In genomic region chr10:131237991-131238651, GRCh38 we compare ENCODE assay signal across 34 cellular contexts.
"Had no signal": no experiment of that assay in that cellular context is flagged by ENCODE, and none has a peak within 500 bp of the region (broad histone marks: within the 10 kb centered on the region; RNA-seq: fewer than 3 reads in every experiment).

No MANE protein-coding gene starts in this region.

- H3K4me3 Mint-ChIP-seq: activated B cell treated with CpG ODN at 0.5 μM for 24 hours; activated CD4-positive, alpha-beta memory T cell treated with anti-CD3 and anti-CD28 coated beads, Interleukin-2, amount 10 ng/mL, durations not matched to agents 7 days and 5 days; activated CD4-positive, alpha-beta T cell treated with anti-CD3 and anti-CD28 coated beads, Interleukin-2, amount 10 ng/mL, durations not matched to agents 24 days and 14 days; activated CD8-positive, alpha-beta memory T cell treated with anti-CD3 and anti-CD28 coated beads, Interleukin-2, amount 10 ng/mL, durations not matched to agents 7 days and 5 days; activated CD8-positive, alpha-beta T cell treated with anti-CD3 and anti-CD28 coated beads, Interleukin-2, amount 10 ng/mL, durations not matched to agents 7 days and 5 days; activated naive CD4-positive, alpha-beta T cell treated with anti-CD3 and anti-CD28 coated beads, Interleukin-2, amount 10 ng/mL, durations not matched to agents 7 days and 5 days; activated naive CD4-positive, alpha-beta T cell treated with anti-CD3 and anti-CD28 coated beads, Interleukin-2, amount 50 U/mL, for 24 hours; activated naive CD8-positive, alpha-beta T cell; activated naive CD8-positive, alpha-beta T cell treated with anti-CD3 and anti-CD28 coated beads, Interleukin-2, amount 10 ng/mL, durations not matched to agents 7 days and 5 days; activated naive CD8-positive, alpha-beta T cell treated with anti-CD3 and anti-CD28 coated beads, Interleukin-2, amount 50 U/mL, for 24 hours; activated T-cell treated with anti-CD3 and anti-CD28 coated beads, Interleukin-2, amount 50 U/mL, for 24 hours; brain; central memory CD8-positive, alpha-beta T cell; T-helper 1 cell treated with Interleukin-12 subunit alpha and Interleukin-12 subunit beta and Interleukin-4 antibody, amounts not matched to agents 30 μg/mL and 1 μg/mL, for 36 hours; T-helper 2 cell treated with Interferon-gamma antibody and Interleukin-4, amounts not matched to agents 5 μg/mL and 100 μg/mL, for 36 hours had no signal

- H3K36me3 ChIP-seq: ascending aorta, cardiac muscle cell had no signal

- H3K27ac ChIP-seq: ascending aorta, cardiac muscle cell, VCaP had no signal

- H3K27me3 Mint-ChIP-seq: activated B cell treated with CpG ODN at 0.5 μM for 24 hours; activated CD4-positive, alpha-beta memory T cell treated with anti-CD3 and anti-CD28 coated beads, Interleukin-2, amount 10 ng/mL, durations not matched to agents 7 days and 5 days; activated CD4-positive, alpha-beta T cell treated with anti-CD3 and anti-CD28 coated beads, Interleukin-2, amount 10 ng/mL, durations not matched to agents 24 days and 14 days; activated CD8-positive, alpha-beta memory T cell treated with anti-CD3 and anti-CD28 coated beads, Interleukin-2, amount 10 ng/mL, durations not matched to agents 7 days and 5 days; activated naive CD4-positive, alpha-beta T cell treated with anti-CD3 and anti-CD28 coated beads, Interleukin-2, amount 10 ng/mL, durations not matched to agents 7 days and 5 days; activated naive CD4-positive, alpha-beta T cell treated with anti-CD3 and anti-CD28 coated beads, Interleukin-2, amount 50 U/mL, for 24 hours; activated naive CD8-positive, alpha-beta T cell treated with anti-CD3 and anti-CD28 coated beads, Interleukin-2, amount 10 ng/mL, durations not matched to agents 7 days and 5 days; activated naive CD8-positive, alpha-beta T cell treated with anti-CD3 and anti-CD28 coated beads, Interleukin-2, amount 50 U/mL, for 24 hours; central memory CD8-positive, alpha-beta T cell had no signal

- H3K4me3 ChIP-seq: ascending aorta, cardiac muscle cell had no signal

- H3K4me1 ChIP-seq: ascending aorta had no signal

- H3K27ac Mint-ChIP-seq: activated B cell treated with CpG ODN at 0.5 μM for 24 hours; activated CD4-positive, alpha-beta memory T cell treated with anti-CD3 and anti-CD28 coated beads, Interleukin-2, amount 10 ng/mL, durations not matched to agents 7 days and 5 days; activated CD4-positive, alpha-beta T cell treated with anti-CD3 and anti-CD28 coated beads, Interleukin-2, amount 10 ng/mL, durations not matched to agents 24 days and 14 days; activated CD8-positive, alpha-beta memory T cell treated with anti-CD3 and anti-CD28 coated beads, Interleukin-2, amount 10 ng/mL, durations not matched to agents 7 days and 5 days; activated CD8-positive, alpha-beta T cell treated with anti-CD3 and anti-CD28 coated beads, Interleukin-2, amount 10 ng/mL, durations not matched to agents 7 days and 5 days; activated naive CD4-positive, alpha-beta T cell treated with anti-CD3 and anti-CD28 coated beads, Interleukin-2, amount 10 ng/mL, durations not matched to agents 7 days and 5 days; activated naive CD4-positive, alpha-beta T cell treated with anti-CD3 and anti-CD28 coated beads, Interleukin-2, amount 50 U/mL, for 24 hours; activated naive CD8-positive, alpha-beta T cell; activated naive CD8-positive, alpha-beta T cell treated with anti-CD3 and anti-CD28 coated beads, Interleukin-2, amount 10 ng/mL, durations not matched to agents 7 days and 5 days; activated naive CD8-positive, alpha-beta T cell treated with anti-CD3 and anti-CD28 coated beads, Interleukin-2, amount 50 U/mL, for 24 hours; activated T-cell treated with anti-CD3 and anti-CD28 coated beads, Interleukin-2, amount 50 U/mL, for 24 hours; activated T-helper 2 cell treated with anti-CD3 and anti-CD28 coated beads, Interferon-gamma antibody, Interleukin-2, Interleukin-4, amounts not matched to agents 10 μg/mL and 5 μg/mL and 100 μg/mL, durations not matched to agents 14 hours and 24 hours and 36 hours; brain; T-helper 1 cell treated with Interleukin-12 subunit alpha and Interleukin-12 subunit beta and Interleukin-4 antibody, amounts not matched to agents 30 μg/mL and 1 μg/mL, for 36 hours; T-helper 2 cell treated with Interferon-gamma antibody and Interleukin-4, amounts not matched to agents 5 μg/mL and 100 μg/mL, for 36 hours had no signal

- H3K9me3 Mint-ChIP-seq: activated B cell treated with CpG ODN at 0.5 μM for 24 hours; activated CD4-positive, alpha-beta T cell treated with anti-CD3 and anti-CD28 coated beads, Interleukin-2, amount 10 ng/mL, durations not matched to agents 24 days and 14 days; activated naive CD4-positive, alpha-beta T cell treated with anti-CD3 and anti-CD28 coated beads, Interleukin-2, amount 10 ng/mL, durations not matched to agents 7 days and 5 days; activated naive CD4-positive, alpha-beta T cell treated with anti-CD3 and anti-CD28 coated beads, Interleukin-2, amount 50 U/mL, for 24 hours; activated naive CD8-positive, alpha-beta T cell treated with anti-CD3 and anti-CD28 coated beads, Interleukin-2, amount 10 ng/mL, durations not matched to agents 7 days and 5 days; activated naive CD8-positive, alpha-beta T cell treated with anti-CD3 and anti-CD28 coated beads, Interleukin-2, amount 50 U/mL, for 24 hours; activated T-cell treated with anti-CD3 and anti-CD28 coated beads, Interleukin-2, amount 50 U/mL, for 24 hours; activated T-helper 2 cell treated with anti-CD3 and anti-CD28 coated beads, Interferon-gamma antibody, Interleukin-2, Interleukin-4, amounts not matched to agents 10 μg/mL and 5 μg/mL and 100 μg/mL, durations not matched to agents 14 hours and 24 hours and 36 hours; central memory CD8-positive, alpha-beta T cell; T-helper 1 cell treated with Interleukin-12 subunit alpha and Interleukin-12 subunit beta and Interleukin-4 antibody, amounts not matched to agents 30 μg/mL and 1 μg/mL, for 36 hours; T-helper 2 cell treated with Interferon-gamma antibody and Interleukin-4, amounts not matched to agents 5 μg/mL and 100 μg/mL, for 36 hours had no signal

- H3K4me1 Mint-ChIP-seq: activated B cell treated with CpG ODN at 0.5 μM for 24 hours; activated CD4-positive, alpha-beta memory T cell treated with anti-CD3 and anti-CD28 coated beads, Interleukin-2, amount 10 ng/mL, durations not matched to agents 7 days and 5 days; activated CD4-positive, alpha-beta T cell treated with anti-CD3 and anti-CD28 coated beads, Interleukin-2, amount 10 ng/mL, durations not matched to agents 24 days and 14 days; activated CD8-positive, alpha-beta memory T cell treated with anti-CD3 and anti-CD28 coated beads, Interleukin-2, amount 10 ng/mL, durations not matched to agents 7 days and 5 days; activated naive CD4-positive, alpha-beta T cell treated with anti-CD3 and anti-CD28 coated beads, Interleukin-2, amount 10 ng/mL, durations not matched to agents 7 days and 5 days; activated naive CD4-positive, alpha-beta T cell treated with anti-CD3 and anti-CD28 coated beads, Interleukin-2, amount 50 U/mL, for 24 hours; activated naive CD8-positive, alpha-beta T cell treated with anti-CD3 and anti-CD28 coated beads, Interleukin-2, amount 10 ng/mL, durations not matched to agents 7 days and 5 days; activated naive CD8-positive, alpha-beta T cell treated with anti-CD3 and anti-CD28 coated beads, Interleukin-2, amount 50 U/mL, for 24 hours; central memory CD8-positive, alpha-beta T cell had no signal

- ATAC-seq: activated CD8-positive, alpha-beta memory T cell treated with anti-CD3 and anti-CD28 coated beads, Interleukin-2, amount 10 ng/mL, durations not matched to agents 7 days and 5 days; activated CD8-positive, alpha-beta T cell treated with anti-CD3 and anti-CD28 coated beads, Interleukin-2, amount 10 ng/mL, durations not matched to agents 7 days and 5 days; activated naive CD8-positive, alpha-beta T cell treated with anti-CD3 and anti-CD28 coated beads, Interleukin-2, amount 50 U/mL, for 24 hours had no signal

- H3K36me3 Mint-ChIP-seq: activated CD8-positive, alpha-beta memory T cell treated with anti-CD3 and anti-CD28 coated beads, Interleukin-2, amount 10 ng/mL, durations not matched to agents 7 days and 5 days; activated naive CD4-positive, alpha-beta T cell treated with anti-CD3 and anti-CD28 coated beads, Interleukin-2, amount 10 ng/mL, durations not matched to agents 7 days and 5 days; activated naive CD4-positive, alpha-beta T cell treated with anti-CD3 and anti-CD28 coated beads, Interleukin-2, amount 50 U/mL, for 24 hours; activated naive CD8-positive, alpha-beta T cell; activated naive CD8-positive, alpha-beta T cell treated with anti-CD3 and anti-CD28 coated beads, Interleukin-2, amount 10 ng/mL, durations not matched to agents 7 days and 5 days; brain had no signal

- DNase-seq: activated B cell treated with CpG ODN at 0.5 μM for 24 hours; activated CD4-positive, alpha-beta memory T cell treated with anti-CD3 and anti-CD28 coated beads, Interleukin-2, amount 10 ng/mL, durations not matched to agents 7 days and 5 days; activated CD4-positive, alpha-beta T cell treated with anti-CD3 and anti-CD28 coated beads for 4 hours; activated CD4-positive, alpha-beta T cell treated with anti-CD3 and anti-CD28 coated beads, Interleukin-2, amount 10 ng/mL, durations not matched to agents 24 days and 14 days; activated CD4-positive, alpha-beta T cell treated with anti-CD3 and anti-CD28 coated beads, Interleukin-2, amount 50 U/mL, for 48 hours; activated CD4-positive, CD25-positive, alpha-beta regulatory T cell treated with anti-CD3 and anti-CD28 coated beads, Interleukin-2, amount 50 U/mL, for 72 hours; activated CD8-positive, alpha-beta memory T cell treated with anti-CD3 and anti-CD28 coated beads for 24 hours; activated CD8-positive, alpha-beta memory T cell treated with anti-CD3 and anti-CD28 coated beads, Interleukin-2, amount 10 ng/mL, durations not matched to agents 7 days and 5 days; activated CD8-positive, alpha-beta memory T cell treated with anti-CD3 and anti-CD28 coated beads, Interleukin-2, amount 50 U/mL, for 48 hours; activated CD8-positive, alpha-beta T cell treated with anti-CD3 and anti-CD28 coated beads, Interleukin-2, amount 10 ng/mL, durations not matched to agents 7 days and 5 days; activated effector memory CD4-positive, alpha-beta T cell treated with Interleukin-2 at 50 U/mL for 16 hours; activated gamma-delta T cell; activated naive CD4-positive, alpha-beta T cell treated with anti-CD3 and anti-CD28 coated beads, Interleukin-2, amount 10 ng/mL, durations not matched to agents 7 days and 5 days; activated naive CD4-positive, alpha-beta T cell treated with Interleukin-2 at 50 U/mL for 16 hours; activated naive CD8-positive, alpha-beta T cell treated with anti-CD3 and anti-CD28 coated beads, Interleukin-2, amount 10 ng/mL, durations not matched to agents 7 days and 5 days; activated naive CD8-positive, alpha-beta T cell treated with anti-CD3 and anti-CD28 coated beads, Interleukin-2, amount 50 U/mL, for 24 hours; activated T-cell treated with anti-CD3 and anti-CD28 coated beads, Interleukin-2, amount 50 U/mL, for 24 hours; activated T-cell treated with anti-CD3 and anti-CD28 coated beads, Interleukin-2, amount 50 U/mL, for 48 hours; amygdala; anterior cingulate cortex; caudate nucleus; T-helper 1 cell; T-helper 2 cell; T-helper 9 cell had no signal

- H3K27me3 ChIP-seq: ascending aorta, cardiac muscle cell had no signal

- H3K9me3 ChIP-seq: ascending aorta had no signal
